In the genomic region with DNA sequence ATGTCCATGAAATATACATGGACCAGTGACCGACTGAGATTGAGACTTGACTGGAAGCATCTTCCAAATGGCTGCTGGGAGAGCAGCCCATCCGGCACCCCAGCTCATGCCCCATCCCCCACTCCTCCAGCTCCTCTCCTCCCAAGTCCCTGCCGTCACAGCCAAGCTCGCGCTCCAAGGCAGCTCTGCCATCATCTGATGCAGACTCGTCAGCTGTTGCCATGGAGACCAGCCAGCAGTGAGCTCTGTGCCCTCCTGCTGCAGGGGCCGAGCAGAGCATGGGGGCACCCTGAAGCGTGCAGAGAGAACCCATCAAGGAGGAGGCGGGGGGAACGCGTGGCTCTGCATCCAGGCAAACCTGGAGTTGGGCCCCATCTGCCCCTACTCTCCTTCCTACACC, we compare ENCODE assay signal across 1 cellular context.
TF ChIP-seq lines count a peak whose summit lies in the region.

No MANE protein-coding gene starts in this region.

TF ChIP-seq in WTC11, 78 proteins besides CTCF, POLR2A, EP300 and RAD21 (continued from another document):
- TF ChIP-seq, protein P1, sequence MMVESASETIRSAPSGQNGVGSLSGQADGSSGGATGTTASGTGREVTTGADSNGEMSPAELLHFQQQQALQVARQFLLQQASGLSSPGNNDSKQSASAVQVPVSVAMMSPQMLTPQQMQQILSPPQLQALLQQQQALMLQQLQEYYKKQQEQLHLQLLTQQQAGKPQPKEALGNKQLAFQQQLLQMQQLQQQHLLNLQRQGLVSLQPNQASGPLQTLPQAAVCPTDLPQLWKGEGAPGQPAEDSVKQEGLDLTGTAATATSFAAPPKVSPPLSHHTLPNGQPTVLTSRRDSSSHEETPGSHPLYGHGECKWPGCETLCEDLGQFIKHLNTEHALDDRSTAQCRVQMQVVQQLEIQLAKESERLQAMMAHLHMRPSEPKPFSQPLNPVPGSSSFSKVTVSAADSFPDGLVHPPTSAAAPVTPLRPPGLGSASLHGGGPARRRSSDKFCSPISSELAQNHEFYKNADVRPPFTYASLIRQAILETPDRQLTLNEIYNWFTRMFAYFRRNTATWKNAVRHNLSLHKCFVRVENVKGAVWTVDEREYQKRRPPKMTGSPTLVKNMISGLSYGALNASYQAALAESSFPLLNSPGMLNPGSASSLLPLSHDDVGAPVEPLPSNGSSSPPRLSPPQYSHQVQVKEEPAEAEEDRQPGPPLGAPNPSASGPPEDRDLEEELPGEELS (CRISPR knock-in tag; IDR thresholded peaks at IDR 0.05) = no peak
